1 cellular context compared by ENCODE assay signal in the genomic region with DNA sequence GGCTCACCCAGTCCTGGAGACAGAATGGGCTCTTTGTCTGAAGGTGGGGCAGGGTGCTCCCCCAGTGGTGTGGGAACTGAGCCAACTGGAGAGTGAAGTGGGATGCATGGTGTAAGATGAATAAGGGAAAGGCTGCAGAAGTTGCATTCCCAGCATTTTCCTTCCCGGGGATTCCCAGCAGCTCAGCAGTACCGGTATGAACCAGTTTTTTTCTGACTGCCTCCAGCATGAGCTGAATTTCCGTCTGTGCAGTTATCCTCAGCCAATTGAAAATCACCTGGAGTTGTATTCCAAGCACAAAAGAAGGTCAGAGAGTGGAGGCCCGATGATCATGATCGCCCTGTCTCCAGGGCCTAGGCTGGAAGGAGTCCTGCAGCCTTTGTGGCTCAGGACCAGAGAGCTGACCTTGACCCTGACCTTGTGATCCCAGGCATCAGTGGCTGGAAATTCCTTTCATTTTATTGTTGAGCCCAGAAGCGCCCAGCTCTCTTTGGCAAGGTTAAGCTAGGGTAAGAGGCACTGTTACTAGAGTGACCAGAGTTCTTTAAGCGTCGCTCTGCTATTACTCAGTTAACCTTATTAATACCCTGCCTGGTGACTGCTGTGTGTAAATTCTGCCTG.
TF ChIP-seq lines count a peak whose summit lies in the region.

No MANE protein-coding gene starts in this region.

TF ChIP-seq in HepG2, 621 proteins besides CTCF, POLR2A, EP300 and RAD21 (continued from another document):
- TF ChIP-seq THRA (CRISPR knock-in tag; IDR thresholded peaks at IDR 0.05; ENCODE audit: borderline replicate concordance) (peak; percentile 73), TGIF2 (CRISPR knock-in tag; IDR thresholded peaks at IDR 0.05) (no peak), ZNF558 (CRISPR knock-in tag; IDR thresholded peaks at IDR 0.05; ENCODE audit: borderline replicate concordance) (no peak), ZBTB38 (CRISPR knock-in tag; IDR thresholded peaks at IDR 0.05) (no peak), ZNF281 (CRISPR knock-in tag; IDR thresholded peaks at IDR 0.05; ENCODE audit: borderline replicate concordance) (no peak), ZNF570 (CRISPR knock-in tag; IDR thresholded peaks at IDR 0.05; ENCODE audit: borderline replicate concordance) (no peak), SOX5 (CRISPR knock-in tag; IDR thresholded peaks at IDR 0.05; ENCODE audit: borderline replicate concordance) (peak; percentile 69), ZNF496 (CRISPR knock-in tag; IDR thresholded peaks at IDR 0.05; ENCODE audit: insufficient replicate concordance) (no peak), HOXA3 (CRISPR knock-in tag; IDR thresholded peaks at IDR 0.05) (peak; percentile 51; the same call in 1 of the 2 replicates), ZNF605 (CRISPR knock-in tag; IDR thresholded peaks at IDR 0.05) (no peak; the same call in 1 of the 2 replicates), ZNF790 (CRISPR knock-in tag; IDR thresholded peaks at IDR 0.05; ENCODE audit: borderline replicate concordance) (no peak), RAD51 (IDR thresholded peaks at IDR 0.05; ENCODE audit: borderline replicate concordance) (no peak), SP5 (CRISPR knock-in tag; IDR thresholded peaks at IDR 0.05; ENCODE audit: borderline replicate concordance, low read depth) (no peak), ZFP36 (IDR thresholded peaks at IDR 0.05; ENCODE audit: borderline replicate concordance, low read depth, low read length, partially characterized antibody) (no peak), MZF1 (CRISPR knock-in tag; IDR thresholded peaks at IDR 0.05; ENCODE audit: borderline replicate concordance) (no peak), ZZZ3 (CRISPR knock-in tag; IDR thresholded peaks at IDR 0.05; ENCODE audit: borderline replicate concordance) (no peak), SRSF4 (IDR thresholded peaks at IDR 0.05; ENCODE audit: low read depth, low read length, poor library complexity, severe bottlenecking) (no peak), ZNF761 (CRISPR knock-in tag; conservative IDR thresholded peaks at IDR 0.05) (no peak), ZNF335 (CRISPR knock-in tag; IDR thresholded peaks at IDR 0.05) (no peak; the same call in 1 of the 2 replicates), NR2F2 (IDR thresholded peaks at IDR 0.05; ENCODE audit: borderline replicate concordance, low read depth) (peak; percentile 79), ZNF331 (CRISPR knock-in tag; IDR thresholded peaks at IDR 0.05) (peak; percentile 27; the same call in 1 of the 2 replicates), SNRNP70 (IDR thresholded peaks at IDR 0.05; ENCODE audit: low read depth, low read length) (no peak)
